1 cellular context compared by ENCODE assay signal in genomic region chr1:236685917-236686814, GRCh38.
TF ChIP-seq lines count a peak whose summit lies in the region.

Gene ACTN2, plus strand, starts transcription at chr1:236686499. Its CDS starts 175 bp downstream, at chr1:236686674.

TF ChIP-seq in H1, 55 proteins besides CTCF, POLR2A, EP300 and RAD21:
- TF ChIP-seq, protein P1, sequence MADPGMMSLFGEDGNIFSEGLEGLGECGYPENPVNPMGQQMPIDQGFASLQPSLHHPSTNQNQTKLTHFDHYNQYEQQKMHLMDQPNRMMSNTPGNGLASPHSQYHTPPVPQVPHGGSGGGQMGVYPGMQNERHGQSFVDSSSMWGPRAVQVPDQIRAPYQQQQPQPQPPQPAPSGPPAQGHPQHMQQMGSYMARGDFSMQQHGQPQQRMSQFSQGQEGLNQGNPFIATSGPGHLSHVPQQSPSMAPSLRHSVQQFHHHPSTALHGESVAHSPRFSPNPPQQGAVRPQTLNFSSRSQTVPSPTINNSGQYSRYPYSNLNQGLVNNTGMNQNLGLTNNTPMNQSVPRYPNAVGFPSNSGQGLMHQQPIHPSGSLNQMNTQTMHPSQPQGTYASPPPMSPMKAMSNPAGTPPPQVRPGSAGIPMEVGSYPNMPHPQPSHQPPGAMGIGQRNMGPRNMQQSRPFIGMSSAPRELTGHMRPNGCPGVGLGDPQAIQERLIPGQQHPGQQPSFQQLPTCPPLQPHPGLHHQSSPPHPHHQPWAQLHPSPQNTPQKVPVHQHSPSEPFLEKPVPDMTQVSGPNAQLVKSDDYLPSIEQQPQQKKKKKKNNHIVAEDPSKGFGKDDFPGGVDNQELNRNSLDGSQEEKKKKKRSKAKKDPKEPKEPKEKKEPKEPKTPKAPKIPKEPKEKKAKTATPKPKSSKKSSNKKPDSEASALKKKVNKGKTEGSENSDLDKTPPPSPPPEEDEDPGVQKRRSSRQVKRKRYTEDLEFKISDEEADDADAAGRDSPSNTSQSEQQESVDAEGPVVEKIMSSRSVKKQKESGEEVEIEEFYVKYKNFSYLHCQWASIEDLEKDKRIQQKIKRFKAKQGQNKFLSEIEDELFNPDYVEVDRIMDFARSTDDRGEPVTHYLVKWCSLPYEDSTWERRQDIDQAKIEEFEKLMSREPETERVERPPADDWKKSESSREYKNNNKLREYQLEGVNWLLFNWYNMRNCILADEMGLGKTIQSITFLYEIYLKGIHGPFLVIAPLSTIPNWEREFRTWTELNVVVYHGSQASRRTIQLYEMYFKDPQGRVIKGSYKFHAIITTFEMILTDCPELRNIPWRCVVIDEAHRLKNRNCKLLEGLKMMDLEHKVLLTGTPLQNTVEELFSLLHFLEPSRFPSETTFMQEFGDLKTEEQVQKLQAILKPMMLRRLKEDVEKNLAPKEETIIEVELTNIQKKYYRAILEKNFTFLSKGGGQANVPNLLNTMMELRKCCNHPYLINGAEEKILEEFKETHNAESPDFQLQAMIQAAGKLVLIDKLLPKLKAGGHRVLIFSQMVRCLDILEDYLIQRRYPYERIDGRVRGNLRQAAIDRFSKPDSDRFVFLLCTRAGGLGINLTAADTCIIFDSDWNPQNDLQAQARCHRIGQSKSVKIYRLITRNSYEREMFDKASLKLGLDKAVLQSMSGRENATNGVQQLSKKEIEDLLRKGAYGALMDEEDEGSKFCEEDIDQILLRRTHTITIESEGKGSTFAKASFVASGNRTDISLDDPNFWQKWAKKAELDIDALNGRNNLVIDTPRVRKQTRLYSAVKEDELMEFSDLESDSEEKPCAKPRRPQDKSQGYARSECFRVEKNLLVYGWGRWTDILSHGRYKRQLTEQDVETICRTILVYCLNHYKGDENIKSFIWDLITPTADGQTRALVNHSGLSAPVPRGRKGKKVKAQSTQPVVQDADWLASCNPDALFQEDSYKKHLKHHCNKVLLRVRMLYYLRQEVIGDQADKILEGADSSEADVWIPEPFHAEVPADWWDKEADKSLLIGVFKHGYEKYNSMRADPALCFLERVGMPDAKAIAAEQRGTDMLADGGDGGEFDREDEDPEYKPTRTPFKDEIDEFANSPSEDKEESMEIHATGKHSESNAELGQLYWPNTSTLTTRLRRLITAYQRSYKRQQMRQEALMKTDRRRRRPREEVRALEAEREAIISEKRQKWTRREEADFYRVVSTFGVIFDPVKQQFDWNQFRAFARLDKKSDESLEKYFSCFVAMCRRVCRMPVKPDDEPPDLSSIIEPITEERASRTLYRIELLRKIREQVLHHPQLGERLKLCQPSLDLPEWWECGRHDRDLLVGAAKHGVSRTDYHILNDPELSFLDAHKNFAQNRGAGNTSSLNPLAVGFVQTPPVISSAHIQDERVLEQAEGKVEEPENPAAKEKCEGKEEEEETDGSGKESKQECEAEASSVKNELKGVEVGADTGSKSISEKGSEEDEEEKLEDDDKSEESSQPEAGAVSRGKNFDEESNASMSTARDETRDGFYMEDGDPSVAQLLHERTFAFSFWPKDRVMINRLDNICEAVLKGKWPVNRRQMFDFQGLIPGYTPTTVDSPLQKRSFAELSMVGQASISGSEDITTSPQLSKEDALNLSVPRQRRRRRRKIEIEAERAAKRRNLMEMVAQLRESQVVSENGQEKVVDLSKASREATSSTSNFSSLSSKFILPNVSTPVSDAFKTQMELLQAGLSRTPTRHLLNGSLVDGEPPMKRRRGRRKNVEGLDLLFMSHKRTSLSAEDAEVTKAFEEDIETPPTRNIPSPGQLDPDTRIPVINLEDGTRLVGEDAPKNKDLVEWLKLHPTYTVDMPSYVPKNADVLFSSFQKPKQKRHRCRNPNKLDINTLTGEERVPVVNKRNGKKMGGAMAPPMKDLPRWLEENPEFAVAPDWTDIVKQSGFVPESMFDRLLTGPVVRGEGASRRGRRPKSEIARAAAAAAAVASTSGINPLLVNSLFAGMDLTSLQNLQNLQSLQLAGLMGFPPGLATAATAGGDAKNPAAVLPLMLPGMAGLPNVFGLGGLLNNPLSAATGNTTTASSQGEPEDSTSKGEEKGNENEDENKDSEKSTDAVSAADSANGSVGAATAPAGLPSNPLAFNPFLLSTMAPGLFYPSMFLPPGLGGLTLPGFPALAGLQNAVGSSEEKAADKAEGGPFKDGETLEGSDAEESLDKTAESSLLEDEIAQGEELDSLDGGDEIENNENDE (IDR thresholded peaks at IDR 0.05; ENCODE audit: insufficient replicate concordance, low read length) = no peak
- TF ChIP-seq TBP (IDR thresholded peaks at IDR 0.05; ENCODE audit: low read depth, low read length) (peak; percentile 57; the same call in 1 of the 2 replicates), SP2 (IDR thresholded peaks at IDR 0.05; ENCODE audit: low read length) (no peak), NRF1 (IDR thresholded peaks at IDR 0.05; ENCODE audit: low read depth, low read length) (no peak), MAFK (IDR thresholded peaks at IDR 0.05; ENCODE audit: low read depth, low read length) (no peak), CBX8 (IDR thresholded peaks at IDR 0.05; ENCODE audit: borderline replicate concordance, low read depth, low read length) (no peak), SP1 (IDR thresholded peaks at IDR 0.05; ENCODE audit: low read depth, low read length) (no peak), KDM4A (IDR thresholded peaks at IDR 0.05; ENCODE audit: low read depth, low read length, severe bottlenecking) (no peak), RBBP5 (IDR thresholded peaks at IDR 0.05; ENCODE audit: borderline replicate concordance, low read depth, low read length) (peak; percentile 64; the same call in 1 of the 2 replicates), GTF2F1 (IDR thresholded peaks at IDR 0.05; ENCODE audit: borderline replicate concordance, low read depth, low read length) (no peak), BCL11A (IDR thresholded peaks at IDR 0.05; ENCODE audit: low read depth in 2 of 2, low read length in 2 of 2) (no peak), E2F6 (IDR thresholded peaks at IDR 0.05) (peak; percentile 94), SRF (IDR thresholded peaks at IDR 0.05; ENCODE audit: low read depth, low read length) (no peak), CTBP2 (IDR thresholded peaks at IDR 0.05; ENCODE audit: borderline replicate concordance, insufficient read depth, insufficient read length, low read length) (no peak), NANOG (IDR thresholded peaks at IDR 0.05; ENCODE audit: insufficient read depth, low read depth, low read length, poor library complexity, severe bottlenecking) (no peak), RNF2 (IDR thresholded peaks at IDR 0.05; ENCODE audit: borderline replicate concordance, low read depth, low read length, missing control alignments, poor library complexity, severe bottlenecking) (peak; percentile 74), EGR1 (IDR thresholded peaks at IDR 0.05; ENCODE audit: borderline replicate concordance, low read depth, low read length) (peak; percentile 47; the same call in 1 of the 2 replicates), CHD1 (IDR thresholded peaks at IDR 0.05; ENCODE audit: low read depth, low read length) (no peak), KDM5A (IDR thresholded peaks at IDR 0.05; ENCODE audit: low read length) (no peak), CHD2 (IDR thresholded peaks at IDR 0.05; ENCODE audit: low read length) (no peak), YY1 (IDR thresholded peaks at IDR 0.05; ENCODE audit: low read depth, low read length) (no peak), RXRA (IDR thresholded peaks at IDR 0.05; ENCODE audit: insufficient read depth, low read depth, low read length) (no peak), GABPA (IDR thresholded peaks at IDR 0.05; ENCODE audit: borderline replicate concordance, insufficient read depth, low read length) (no peak), EZH2 (IDR thresholded peaks at IDR 0.05; ENCODE audit: low read depth, low read length, severe bottlenecking) (no peak), SIRT6 (IDR thresholded peaks at IDR 0.05; ENCODE audit: low read length) (no peak), TAF7 (optimal IDR thresholded peaks at IDR 0.05; ENCODE audit: borderline replicate concordance, low read depth, low read length) (no peak), MAX (IDR thresholded peaks at IDR 0.05) (peak; percentile 96), KDM1A (IDR thresholded peaks at IDR 0.05; ENCODE audit: borderline replicate concordance, low read length) (no peak), CEBPB (IDR thresholded peaks at IDR 0.05; ENCODE audit: low read depth, low read length) (no peak), BRCA1 (IDR thresholded peaks at IDR 0.05; ENCODE audit: low read depth, low read length) (no peak), POU5F1 (IDR thresholded peaks at IDR 0.05; ENCODE audit: low read depth, low read length) (no peak), TAF1 (IDR thresholded peaks at IDR 0.05; ENCODE audit: low read depth, low read length) (peak; percentile 66; the same call in 1 of the 2 replicates), SIX5 (IDR thresholded peaks at IDR 0.05; ENCODE audit: low read depth, low read length) (no peak), SAP30 (IDR thresholded peaks at IDR 0.05; ENCODE audit: insufficient read depth, insufficient replicate concordance, low read length) (no peak), POLR2AphosphoS5 (IDR thresholded peaks at IDR 0.05; ENCODE audit: low read depth, low read length) (peak; percentile 9; the same call in 1 of the 2 replicates), JUN (IDR thresholded peaks at IDR 0.05; ENCODE audit: low read depth, low read length) (no peak), HDAC6 (IDR thresholded peaks at IDR 0.05; ENCODE audit: low read depth, low read length) (no peak), RFX5 (IDR thresholded peaks at IDR 0.05; ENCODE audit: borderline replicate concordance, low read depth, low read length) (no peak), SUZ12 (IDR thresholded peaks at IDR 0.05; ENCODE audit: low read length) (peak; percentile 54; the same call in 1 of the 2 replicates), ZNF274 (IDR thresholded peaks at IDR 0.05; ENCODE audit: borderline replicate concordance, extremely low read depth, low read length) (no peak), FOSL1 (IDR thresholded peaks at IDR 0.05; ENCODE audit: insufficient read depth, low read depth, low read length) (no peak), CBX5 (IDR thresholded peaks at IDR 0.05; ENCODE audit: low read depth, low read length) (no peak), ASH2L (IDR thresholded peaks at IDR 0.05; ENCODE audit: low read length) (peak; percentile 63), TCF12 (IDR thresholded peaks at IDR 0.05; ENCODE audit: low read depth, low read length) (no peak), SIN3A (conservative IDR thresholded peaks at IDR 0.05 in 1 of 2, IDR thresholded peaks at IDR 0.05 in 1 of 2; ENCODE audit: low read depth in 1 of 2, low read length in 2 of 2) (no peak), TEAD4 (IDR thresholded peaks at IDR 0.05; ENCODE audit: low read depth, low read length) (no peak), SP4 (IDR thresholded peaks at IDR 0.05; ENCODE audit: low read length) (no peak), HDAC2 (IDR thresholded peaks at IDR 0.05; ENCODE audit: borderline replicate concordance in 1 of 2, low read depth in 2 of 2, low read length in 2 of 2) (no peak), CREB1 (IDR thresholded peaks at IDR 0.05) (no peak), BACH1 (IDR thresholded peaks at IDR 0.05; ENCODE audit: low read length) (no peak), JUND (IDR thresholded peaks at IDR 0.05; ENCODE audit: low read length) (no peak), PHF8 (conservative IDR thresholded peaks at IDR 0.05; ENCODE audit: low read depth, low read length) (peak; percentile 71)
- TF ChIP-seq, protein P2, sequence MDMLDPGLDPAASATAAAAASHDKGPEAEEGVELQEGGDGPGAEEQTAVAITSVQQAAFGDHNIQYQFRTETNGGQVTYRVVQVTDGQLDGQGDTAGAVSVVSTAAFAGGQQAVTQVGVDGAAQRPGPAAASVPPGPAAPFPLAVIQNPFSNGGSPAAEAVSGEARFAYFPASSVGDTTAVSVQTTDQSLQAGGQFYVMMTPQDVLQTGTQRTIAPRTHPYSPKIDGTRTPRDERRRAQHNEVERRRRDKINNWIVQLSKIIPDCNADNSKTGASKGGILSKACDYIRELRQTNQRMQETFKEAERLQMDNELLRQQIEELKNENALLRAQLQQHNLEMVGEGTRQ (IDR thresholded peaks at IDR 0.05; ENCODE audit: low read length) = peak; percentile 70
- TF ChIP-seq, protein P3, sequence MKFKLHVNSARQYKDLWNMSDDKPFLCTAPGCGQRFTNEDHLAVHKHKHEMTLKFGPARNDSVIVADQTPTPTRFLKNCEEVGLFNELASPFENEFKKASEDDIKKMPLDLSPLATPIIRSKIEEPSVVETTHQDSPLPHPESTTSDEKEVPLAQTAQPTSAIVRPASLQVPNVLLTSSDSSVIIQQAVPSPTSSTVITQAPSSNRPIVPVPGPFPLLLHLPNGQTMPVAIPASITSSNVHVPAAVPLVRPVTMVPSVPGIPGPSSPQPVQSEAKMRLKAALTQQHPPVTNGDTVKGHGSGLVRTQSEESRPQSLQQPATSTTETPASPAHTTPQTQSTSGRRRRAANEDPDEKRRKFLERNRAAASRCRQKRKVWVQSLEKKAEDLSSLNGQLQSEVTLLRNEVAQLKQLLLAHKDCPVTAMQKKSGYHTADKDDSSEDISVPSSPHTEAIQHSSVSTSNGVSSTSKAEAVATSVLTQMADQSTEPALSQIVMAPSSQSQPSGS (IDR thresholded peaks at IDR 0.05; ENCODE audit: low read length) = no peak
- TF ChIP-seq, protein P4, sequence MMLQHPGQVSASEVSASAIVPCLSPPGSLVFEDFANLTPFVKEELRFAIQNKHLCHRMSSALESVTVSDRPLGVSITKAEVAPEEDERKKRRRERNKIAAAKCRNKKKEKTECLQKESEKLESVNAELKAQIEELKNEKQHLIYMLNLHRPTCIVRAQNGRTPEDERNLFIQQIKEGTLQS (IDR thresholded peaks at IDR 0.05; ENCODE audit: insufficient read depth, low read depth, low read length) = peak; percentile 41; the same call in 1 of the 2 replicates
